31 cellular contexts compared by ENCODE assay signal in genomic region chr1:160004001-160004400, GRCh38. TPM values are rescaled to one million over a fixed set of nuclear protein-coding genes. Genes with fewer than 3 reads are reported as not detected.
"Had no signal": no experiment of that assay in that cellular context is flagged by ENCODE, and none has a peak within 500 bp of the region (broad histone marks: within the 10 kb centered on the region; RNA-seq: fewer than 3 reads in every experiment).

No MANE protein-coding gene starts in this region.

- ATAC-seq: activated CD4-positive, CD25-positive, alpha-beta regulatory T cell treated with anti-CD3 and anti-CD28 coated beads, Interleukin-2, amount 50 U/mL, for 24 hours; activated CD8-positive, alpha-beta memory T cell treated with anti-CD3 and anti-CD28 coated beads, Interleukin-2, amount 10 ng/mL, durations not matched to agents 7 days and 5 days; activated T-cell treated with anti-CD3 and anti-CD28 coated beads, Interleukin-2, amount 50 U/mL, for 72 hours; left cardiac atrium; left ventricle myocardium superior; pancreas; psoas muscle; stimulated activated naive B cell treated with anti-CD40 and anti-IgM and Interleukin-4, amounts not matched to agents 10 μg/mL and 1 μg/mL and 100 μg/mL, for 72 hours; upper lobe of right lung had no signal

- H3K27me3 ChIP-seq: brain microvascular endothelial cell, esophagus squamous epithelium, pancreas, stomach, thyroid gland had no signal

- H3K9me3 ChIP-seq: esophagus squamous epithelium, pancreas, psoas muscle, stomach, thyroid gland, upper lobe of right lung had no signal

- H3K36me3 Mint-ChIP-seq: activated CD8-positive, alpha-beta memory T cell treated with anti-CD3 and anti-CD28 coated beads, Interleukin-2, amount 10 ng/mL, durations not matched to agents 7 days and 5 days; activated naive CD8-positive, alpha-beta T cell treated with anti-CD3 and anti-CD28 coated beads, Interleukin-2, amount 10 ng/mL, durations not matched to agents 7 days and 5 days; mesothelial cell of epicardium; naive B cell; stimulated activated naive B cell treated with anti-CD40 and anti-IgM and Interleukin-4, amounts not matched to agents 10 μg/mL and 1 μg/mL and 100 μg/mL, for 72 hours had no signal

- H3K4me1 Mint-ChIP-seq: activated CD4-positive, alpha-beta memory T cell treated with anti-CD3 and anti-CD28 coated beads, Interleukin-2, amount 10 ng/mL, durations not matched to agents 7 days and 5 days; activated CD4-positive, alpha-beta T cell treated with anti-CD3 and anti-CD28 coated beads, Interleukin-2, amount 10 ng/mL, durations not matched to agents 7 days and 5 days; activated CD8-positive, alpha-beta memory T cell treated with anti-CD3 and anti-CD28 coated beads, Interleukin-2, amount 10 ng/mL, durations not matched to agents 7 days and 5 days; activated naive CD8-positive, alpha-beta T cell treated with anti-CD3 and anti-CD28 coated beads, Interleukin-2, amount 10 ng/mL, durations not matched to agents 7 days and 5 days; naive B cell; nephron progenitor cell; stimulated activated naive B cell treated with anti-CD40 and anti-IgM and Interleukin-4, amounts not matched to agents 10 μg/mL and 1 μg/mL and 100 μg/mL, for 72 hours had no signal

- H3K4me3 Mint-ChIP-seq: activated CD4-positive, alpha-beta memory T cell treated with anti-CD3 and anti-CD28 coated beads, Interleukin-2, amount 10 ng/mL, durations not matched to agents 7 days and 5 days; activated CD4-positive, alpha-beta T cell treated with anti-CD3 and anti-CD28 coated beads, Interleukin-2, amount 10 ng/mL, durations not matched to agents 7 days and 5 days; activated CD8-positive, alpha-beta memory T cell treated with anti-CD3 and anti-CD28 coated beads, Interleukin-2, amount 10 ng/mL, durations not matched to agents 7 days and 5 days; activated naive CD4-positive, alpha-beta T cell treated with anti-CD3 and anti-CD28 coated beads for 36 hours; activated naive CD8-positive, alpha-beta T cell treated with anti-CD3 and anti-CD28 coated beads, Interleukin-2, amount 10 ng/mL, durations not matched to agents 7 days and 5 days; activated T-cell treated with anti-CD3 and anti-CD28 coated beads, Interleukin-2, amount 50 U/mL, for 72 hours; mesothelial cell of epicardium; nephron progenitor cell; stimulated activated naive B cell treated with anti-CD40 and anti-IgM and Interleukin-4, amounts not matched to agents 10 μg/mL and 1 μg/mL and 100 μg/mL, for 72 hours; T-helper 1 cell treated with Interleukin-12 subunit alpha and Interleukin-12 subunit beta and Interleukin-4 antibody, amounts not matched to agents 30 μg/mL and 1 μg/mL, for 36 hours had no signal

- H3K27ac Mint-ChIP-seq: activated CD4-positive, alpha-beta memory T cell treated with anti-CD3 and anti-CD28 coated beads, Interleukin-2, amount 10 ng/mL, durations not matched to agents 7 days and 5 days; activated CD4-positive, alpha-beta T cell treated with anti-CD3 and anti-CD28 coated beads, Interleukin-2, amount 10 ng/mL, durations not matched to agents 7 days and 5 days; activated CD8-positive, alpha-beta memory T cell treated with anti-CD3 and anti-CD28 coated beads, Interleukin-2, amount 10 ng/mL, durations not matched to agents 7 days and 5 days; activated naive CD4-positive, alpha-beta T cell treated with anti-CD3 and anti-CD28 coated beads for 36 hours; activated naive CD8-positive, alpha-beta T cell treated with anti-CD3 and anti-CD28 coated beads, Interleukin-2, amount 10 ng/mL, durations not matched to agents 7 days and 5 days; activated T-cell treated with anti-CD3 and anti-CD28 coated beads, Interleukin-2, amount 50 U/mL, for 72 hours; mesothelial cell of epicardium; nephron progenitor cell; stimulated activated naive B cell treated with anti-CD40 and anti-IgM and Interleukin-4, amounts not matched to agents 10 μg/mL and 1 μg/mL and 100 μg/mL, for 72 hours; T-helper 1 cell treated with Interleukin-12 subunit alpha and Interleukin-12 subunit beta and Interleukin-4 antibody, amounts not matched to agents 30 μg/mL and 1 μg/mL, for 36 hours had no signal

- H3K4me1 ChIP-seq: pancreas, psoas muscle, stomach, thyroid gland, upper lobe of right lung had no signal

- DNase-seq: activated CD4-positive, alpha-beta memory T cell treated with anti-CD3 and anti-CD28 coated beads, Interleukin-2, amount 10 ng/mL, durations not matched to agents 7 days and 5 days; activated CD4-positive, alpha-beta T cell treated with anti-CD3 and anti-CD28 coated beads, Interleukin-2, amount 10 ng/mL, durations not matched to agents 7 days and 5 days; activated CD8-positive, alpha-beta memory T cell treated with anti-CD3 and anti-CD28 coated beads, Interleukin-2, amount 10 ng/mL, durations not matched to agents 7 days and 5 days; activated effector memory CD4-positive, alpha-beta T cell treated with anti-CD3 and anti-CD28 coated beads, Interleukin-2, amount 50 U/mL, for 16 hours; activated naive CD4-positive, alpha-beta T cell treated with anti-CD3 and anti-CD28 coated beads for 36 hours; activated naive CD8-positive, alpha-beta T cell treated with anti-CD3 and anti-CD28 coated beads, Interleukin-2, amount 10 ng/mL, durations not matched to agents 7 days and 5 days; activated T-cell treated with anti-CD3 and anti-CD28 coated beads, Interleukin-2, amount 50 U/mL, for 72 hours; brain microvascular endothelial cell; central memory CD4-positive, alpha-beta T cell; esophagus squamous epithelium; left cardiac atrium; left ventricle myocardium superior; naive B cell; nephron progenitor cell; pancreas; psoas muscle; stimulated activated CD4-positive, alpha-beta T cell treated with anti-CD3 and anti-CD28 coated beads, Interleukin-15, amount 100 ng/mL, for 24 hours; stimulated activated CD4-positive, alpha-beta T cell treated with anti-CD3 and anti-CD28 coated beads, Interleukin-2, amount 100 ng/mL, for 24 hours; stimulated activated naive B cell treated with anti-CD40 and anti-IgM and Interleukin-4, amounts not matched to agents 10 μg/mL and 1 μg/mL and 100 μg/mL, for 72 hours; stomach; SW 1271; T-helper 9 cell; thyroid gland; upper lobe of right lung had no signal

- H3K4me3 ChIP-seq: esophagus squamous epithelium, pancreas, psoas muscle, smooth muscle cell, stomach, thyroid gland, upper lobe of right lung had no signal

- H3K27ac ChIP-seq: brain microvascular endothelial cell, esophagus squamous epithelium, pancreas, psoas muscle, stomach, thyroid gland, upper lobe of right lung, WERI-Rb-1 had no signal

- H3K36me3 ChIP-seq: brain microvascular endothelial cell, esophagus squamous epithelium, pancreas, stomach, thyroid gland, upper lobe of right lung, WERI-Rb-1 had no signal

- H3K9me3 Mint-ChIP-seq: activated CD4-positive, alpha-beta memory T cell treated with anti-CD3 and anti-CD28 coated beads, Interleukin-2, amount 10 ng/mL, durations not matched to agents 7 days and 5 days; activated CD4-positive, alpha-beta T cell treated with anti-CD3 and anti-CD28 coated beads, Interleukin-2, amount 10 ng/mL, durations not matched to agents 7 days and 5 days; activated naive CD4-positive, alpha-beta T cell treated with anti-CD3 and anti-CD28 coated beads for 36 hours; activated naive CD8-positive, alpha-beta T cell treated with anti-CD3 and anti-CD28 coated beads, Interleukin-2, amount 10 ng/mL, durations not matched to agents 7 days and 5 days; activated T-cell treated with anti-CD3 and anti-CD28 coated beads, Interleukin-2, amount 50 U/mL, for 72 hours; mesothelial cell of epicardium; nephron progenitor cell; stimulated activated naive B cell treated with anti-CD40 and anti-IgM and Interleukin-4, amounts not matched to agents 10 μg/mL and 1 μg/mL and 100 μg/mL, for 72 hours; T-helper 1 cell treated with Interleukin-12 subunit alpha and Interleukin-12 subunit beta and Interleukin-4 antibody, amounts not matched to agents 30 μg/mL and 1 μg/mL, for 36 hours had no signal

RNA-seq across cellular contexts. Expression of gene SLAMF9, which starts 50.0 kb away (rescaled TPM):
- total RNA-seq: activated CD4-positive, alpha-beta memory T cell treated with anti-CD3 and anti-CD28 coated beads, Interleukin-2, amount 10 ng/mL, durations not matched to agents 7 days and 5 days; activated CD4-positive, alpha-beta T cell treated with anti-CD3 and anti-CD28 coated beads, Interleukin-2, amount 10 ng/mL, durations not matched to agents 7 days and 5 days; activated CD8-positive, alpha-beta memory T cell treated with anti-CD3 and anti-CD28 coated beads, Interleukin-2, amount 10 ng/mL, durations not matched to agents 7 days and 5 days; activated naive CD4-positive, alpha-beta T cell treated with anti-CD3 and anti-CD28 coated beads for 36 hours; activated naive CD8-positive, alpha-beta T cell treated with anti-CD3 and anti-CD28 coated beads, Interleukin-2, amount 10 ng/mL, durations not matched to agents 7 days and 5 days; activated T-cell treated with anti-CD3 and anti-CD28 coated beads, Interleukin-2, amount 50 U/mL, for 72 hours; endothelial cell of umbilical vein; frontal cortex; left ventricle myocardium superior; mesothelial cell of epicardium; pancreas; psoas muscle; stomach; thyroid gland; upper lobe of right lung had no signal

RNA-seq across cellular contexts. Expression of gene IGSF9, which starts 58.6 kb away (rescaled TPM):
- total RNA-seq: activated CD4-positive, alpha-beta memory T cell treated with anti-CD3 and anti-CD28 coated beads, Interleukin-2, amount 10 ng/mL, durations not matched to agents 7 days and 5 days; activated CD4-positive, alpha-beta T cell treated with anti-CD3 and anti-CD28 coated beads, Interleukin-2, amount 10 ng/mL, durations not matched to agents 7 days and 5 days; activated CD8-positive, alpha-beta memory T cell treated with anti-CD3 and anti-CD28 coated beads, Interleukin-2, amount 10 ng/mL, durations not matched to agents 7 days and 5 days; activated naive CD4-positive, alpha-beta T cell treated with anti-CD3 and anti-CD28 coated beads for 36 hours; activated naive CD8-positive, alpha-beta T cell treated with anti-CD3 and anti-CD28 coated beads, Interleukin-2, amount 10 ng/mL, durations not matched to agents 7 days and 5 days; psoas muscle had no signal
